Comparison of ENCODE assay signal across 8 cellular contexts in the genomic region with DNA sequence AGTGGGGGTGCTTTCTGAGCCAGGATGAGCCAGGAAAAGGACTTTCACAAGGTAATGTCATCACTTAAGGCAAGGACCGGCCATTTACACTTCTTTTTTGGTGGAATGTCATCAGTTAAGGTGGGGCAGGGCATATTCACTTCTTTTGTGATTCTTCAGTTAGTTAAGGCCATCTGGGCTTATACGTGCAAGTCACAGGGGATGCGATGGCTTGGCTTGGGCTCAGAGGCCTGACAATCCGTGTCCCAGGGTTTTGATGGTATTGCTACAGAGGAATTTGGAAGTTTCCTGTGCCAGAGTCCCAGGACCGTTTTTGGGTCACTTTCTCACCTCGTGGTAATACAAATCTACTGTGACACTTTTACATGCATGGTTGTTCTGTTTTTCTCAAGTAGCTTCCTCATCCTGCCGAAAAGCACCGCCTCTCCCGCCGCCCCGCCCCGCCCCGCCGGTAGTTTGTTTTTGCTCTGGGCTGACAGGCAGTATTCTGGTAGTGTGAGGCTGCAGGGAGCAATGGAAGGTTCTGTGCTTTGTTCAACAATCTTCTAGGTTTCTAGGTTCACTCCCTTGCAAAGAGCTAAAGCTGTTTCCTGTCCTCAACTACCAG.
DNase-seq lines count a peak whose midpoint lies in the region; ATAC-seq and TF ChIP-seq lines count a peak whose summit lies in the region.
"Not testable (repeated sequence)": the region's sequence is repeated elsewhere in the genome, so short reads cannot be mapped to it uniquely, and the experiment has no call there.

No MANE protein-coding gene starts in this region.

- POLR2A ChIA-PET in naive thymus-derived CD8-positive, alpha-beta T cell (lab: Charles Lee) = interaction anchor here (0.6 to 1.3 kb wide), 10 partner anchors 8 to 986 kb away, joined by 3 to 21 read pairs (median 8); partner anchors contain the start of gene LMNB1

- not testable (repeated sequence) for H3K9me3 Mint-ChIP-seq in naive thymus-derived CD8-positive, alpha-beta T cell

- not testable (repeated sequence) for H3K27ac ChIP-seq in foreskin keratinocyte

- H3K27ac Mint-ChIP-seq in naive thymus-derived CD8-positive, alpha-beta T cell = peak overlapping the region; percentile 74 to 99 (median 94)

- not testable (repeated sequence) for H3K27me3 ChIP-seq in foreskin keratinocyte

- H3K36me3 Mint-ChIP-seq in naive thymus-derived CD8-positive, alpha-beta T cell = not testable (repeated sequence)

- not testable (repeated sequence) for H3K4me1 ChIP-seq in foreskin keratinocyte

- not testable (repeated sequence) for TF ChIP-seq CTCF in GM12865 (IDR thresholded peaks at IDR 0.05; ENCODE audit: insufficient read depth, low read depth, low read length, missing control alignments); foreskin keratinocyte (conservative IDR thresholded peaks at IDR 0.05)

- peak overlapping the region in 9 of 10 donors; percentile 29 to 69 (median 54) for H3K4me3 Mint-ChIP-seq in naive thymus-derived CD8-positive, alpha-beta T cell

- H3K27me3 Mint-ChIP-seq in naive thymus-derived CD8-positive, alpha-beta T cell = not testable (repeated sequence)

- DNase-seq in GM12865 (ENCODE audit: low read depth) (peak; percentile 62), T follicular helper cell (ENCODE audit: low read depth) (peak; percentile 46)
- DNase-seq in activated T-helper 1 cell treated with anti-CD3 and anti-CD28 coated beads, Interleukin-2, amount 50 U/mL, for 16 hours (ENCODE audit: low read depth in 1 of 2, low spot score in 1 of 2) = peak; percentile 17 to 45
- DNase-seq in foreskin keratinocyte = not testable (repeated sequence)
- DNase-seq in naive thymus-derived CD8-positive, alpha-beta T cell = peak in 6 of 10 donors; percentile 40 to 81 (median 66)
- peak; percentile 35 for DNase-seq in stimulated activated naive CD4-positive, alpha-beta T cell treated with Interleukin-2 at 50 U/mL for 16 hours (lab: John Stamatoyannopoulos, UW)

- peaks cover 7 to 49% (median 27%) of the 10 kb centered on the region in 4 donors for H3K4me1 Mint-ChIP-seq in naive thymus-derived CD8-positive, alpha-beta T cell

- H3K4me3 ChIP-seq in GM12865 (ENCODE audit: low read depth, low read length) = not testable (repeated sequence)

- ATAC-seq in GM21576 (IDR thresholded peaks at IDR 0.05; ENCODE audit: unreplicated experiment) (peak; percentile 92), HG03457 (IDR thresholded peaks at IDR 0.05; ENCODE audit: unreplicated experiment) (peak; percentile 84), foreskin keratinocyte (peak; percentile 31)
- peak; percentile 98 to 99 for ATAC-seq in naive thymus-derived CD8-positive, alpha-beta T cell

Comparison
In these comparisons a context has a peak if more than half of its experiments do, and no peak if none do; other contexts are left out.
1. ATAC-seq: peak in every context shown above with its lines; median percentile 98 in naive thymus-derived CD8-positive, alpha-beta T cell; 92 in GM21576; 84 in HG03457; 31 in foreskin keratinocyte.